9 cellular contexts compared by ENCODE assay signal in genomic region chr6:126180585-126180984, GRCh38.
DNase-seq lines count a peak whose midpoint lies in the region; ATAC-seq and TF ChIP-seq lines count a peak whose summit lies in the region.
"Had no signal": no experiment of that assay in that cellular context is flagged by ENCODE, and none has a peak within 500 bp of the region (broad histone marks: within the 10 kb centered on the region; RNA-seq: fewer than 3 reads in every experiment).

No MANE protein-coding gene starts in this region.

- ATAC-seq in HG03442 (IDR thresholded peaks at IDR 0.05; ENCODE audit: unreplicated experiment) (peak; percentile 77), GM21528 (IDR thresholded peaks at IDR 0.05; ENCODE audit: low FRiP score, unreplicated experiment) (no peak)
- ATAC-seq in activated naive CD8-positive, alpha-beta T cell treated with anti-CD3 and anti-CD28 coated beads, Interleukin-2, amount 50 U/mL, for 24 hours = peak; percentile 99

- no peak overlapping the region for H3K4me3 Mint-ChIP-seq in activated naive CD8-positive, alpha-beta T cell treated with anti-CD3 and anti-CD28 coated beads, Interleukin-2, amount 50 U/mL, for 24 hours
- H3K4me3 Mint-ChIP-seq: B cell had no signal

- H3K9me3 Mint-ChIP-seq in activated naive CD8-positive, alpha-beta T cell treated with anti-CD3 and anti-CD28 coated beads, Interleukin-2, amount 50 U/mL, for 24 hours = no peaks in the 10 kb centered on the region

- peaks cover 4% of the 10 kb centered on the region for H3K36me3 Mint-ChIP-seq in activated naive CD8-positive, alpha-beta T cell treated with anti-CD3 and anti-CD28 coated beads, Interleukin-2, amount 50 U/mL, for 24 hours (ENCODE audit: low read depth)

- no peak for TF ChIP-seq CTCF in retinal pigment epithelial cell (conservative IDR thresholded peaks at IDR 0.05; ENCODE audit: low read depth, low read length)

- H3K27ac Mint-ChIP-seq in activated naive CD8-positive, alpha-beta T cell treated with anti-CD3 and anti-CD28 coated beads, Interleukin-2, amount 50 U/mL, for 24 hours = no peak overlapping the region
- H3K27ac Mint-ChIP-seq: B cell had no signal

- no peaks in the 10 kb centered on the region for H3K27me3 Mint-ChIP-seq in activated naive CD8-positive, alpha-beta T cell treated with anti-CD3 and anti-CD28 coated beads, Interleukin-2, amount 50 U/mL, for 24 hours
- H3K27me3 Mint-ChIP-seq: B cell had no signal

- H3K4me3 ChIP-seq in retinal pigment epithelial cell (ENCODE audit: low read length) = no peak overlapping the region

- peaks cover 18% of the 10 kb centered on the region for H3K4me1 Mint-ChIP-seq in activated naive CD8-positive, alpha-beta T cell treated with anti-CD3 and anti-CD28 coated beads, Interleukin-2, amount 50 U/mL, for 24 hours
- H3K4me1 Mint-ChIP-seq: B cell had no signal

- DNase-seq in NK-92 treated with Interleukin-12 subunit alpha and Interleukin-12 subunit beta, amount 100 ng/mL, for 24 hours (lab: John Stamatoyannopoulos, UW) = peak; percentile 35
- DNase-seq in NK-92 (lab: John Stamatoyannopoulos, UW; ENCODE audit: unreplicated experiment) = no peak
- DNase-seq in activated naive CD8-positive, alpha-beta T cell treated with anti-CD3 and anti-CD28 coated beads, Interleukin-2, amount 50 U/mL, for 24 hours = no peak
- peak; percentile 75 for DNase-seq in retinal pigment epithelial cell (ENCODE audit: low read depth)
- DNase-seq in NCI-H82 (lab: John Stamatoyannopoulos, UW) = no peak
- DNase-seq in effector CD8-positive, alpha-beta T cell (lab: John Stamatoyannopoulos, UW) = no peak

Comparison
In these comparisons a context has a peak if more than half of its experiments do, and no peak if none do; other contexts are left out.
1. DNase-seq: peak in NK-92 treated with Interleukin-12 subunit alpha and Interleukin-12 subunit beta, amount 100 ng/mL, for 24 hours (single experiment) and retinal pigment epithelial cell (single experiment); none in NK-92 (single experiment), activated naive CD8-positive, alpha-beta T cell treated with anti-CD3 and anti-CD28 coated beads, Interleukin-2, amount 50 U/mL, for 24 hours (single experiment), NCI-H82 (single experiment) and effector CD8-positive, alpha-beta T cell (single experiment).